Comparison of ENCODE assay signal across 15 cellular contexts in genomic region chr2:119432882-119433522, GRCh38. TPM values are rescaled to one million over a fixed set of nuclear protein-coding genes. Genes with fewer than 3 reads are reported as not detected.
A peak's percentile ranks its signal among the peaks of the same experiment; 100 is the strongest.
DNase-seq lines count a peak whose midpoint lies in the region; ATAC-seq, FAIRE-seq and TF ChIP-seq lines count a peak whose summit lies in the region.
"Had no signal": no experiment of that assay in that cellular context is flagged by ENCODE, and none has a peak within 500 bp of the region (broad histone marks: within the 10 kb centered on the region; RNA-seq: fewer than 3 reads in every experiment).

No MANE protein-coding gene starts in this region.

- TF ChIP-seq CTCF in glutamatergic neuron (IDR thresholded peaks at IDR 0.05; ENCODE audit: partially characterized antibody, unreplicated experiment) (no peak), neural crest cell (conservative IDR thresholded peaks at IDR 0.05) (no peak), upper lobe of right lung (IDR thresholded peaks at IDR 0.05) (no peak), tibial nerve (IDR thresholded peaks at IDR 0.05) (no peak)

- no peak overlapping the region for H3K4me3 Mint-ChIP-seq in activated CD8-positive, alpha-beta memory T cell treated with anti-CD3 and anti-CD28 coated beads, Interleukin-2, amount 10 ng/mL, durations not matched to agents 7 days and 5 days
- H3K4me3 Mint-ChIP-seq in glutamatergic neuron (ENCODE audit: unreplicated experiment) (peak overlapping the region; percentile 42), neural crest cell (peak overlapping the region; percentile 86)

- no peaks in the 10 kb centered on the region for H3K9me3 ChIP-seq in upper lobe of right lung
- no peaks in the 10 kb centered on the region for H3K9me3 ChIP-seq in tibial nerve

- no peak for TF ChIP-seq EP300 in tibial nerve (IDR thresholded peaks at IDR 0.05)

- H3K36me3 ChIP-seq in upper lobe of right lung (no peaks in the 10 kb centered on the region), tibial nerve (peaks cover 0 to 9% (median 0%) of the 10 kb centered on the region in 3 donors)

- ATAC-seq in activated CD8-positive, alpha-beta memory T cell treated with anti-CD3 and anti-CD28 coated beads, Interleukin-2, amount 10 ng/mL, durations not matched to agents 7 days and 5 days, result no peak
- ATAC-seq in upper lobe of right lung, result no peak
- ATAC-seq: K562 had no signal

- H3K27me3 ChIP-seq in upper lobe of right lung (no peaks in the 10 kb centered on the region), tibial nerve (no peaks in the 10 kb centered on the region)

- 94% methylated on average over 17 of the region's 17 CpGs for WGBS in tibial nerve, 2 donors

- peak overlapping the region; percentile 70 for H3K4me3 ChIP-seq in upper lobe of right lung
- peak overlapping the region in 2 of 4 donors; percentile 54 to 67 for H3K4me3 ChIP-seq in tibial nerve

- FAIRE-seq in HTR-8/SVneo (lab: Jason Lieb, UNC), result no peak
- FAIRE-seq: bronchial epithelial cell, D721Med, K562, keratinocyte had no signal

- no peaks in the 10 kb centered on the region for H3K9me3 Mint-ChIP-seq in activated CD8-positive, alpha-beta memory T cell treated with anti-CD3 and anti-CD28 coated beads, Interleukin-2, amount 10 ng/mL, durations not matched to agents 7 days and 5 days (ENCODE audit: low read depth)
- H3K9me3 Mint-ChIP-seq in glutamatergic neuron (ENCODE audit: unreplicated experiment) (peaks cover 9% of the 10 kb centered on the region), neural crest cell (no peaks in the 10 kb centered on the region)
- H3K9me3 Mint-ChIP-seq: stimulated activated naive CD8-positive, alpha-beta T cell treated with anti-CD3 and anti-CD28 coated beads, Interleukin-15, Interleukin-2, amounts not matched to agents 100 ng/mL and 50 ng/mL, for 24 hours had no signal

- H3K4me1 Mint-ChIP-seq in activated CD8-positive, alpha-beta memory T cell treated with anti-CD3 and anti-CD28 coated beads, Interleukin-2, amount 10 ng/mL, durations not matched to agents 7 days and 5 days, result peaks cover 3% of the 10 kb centered on the region
- H3K4me1 Mint-ChIP-seq in glutamatergic neuron (ENCODE audit: low read depth, unreplicated experiment) (no peaks in the 10 kb centered on the region), neural crest cell (peaks cover 46% of the 10 kb centered on the region)

- TF ChIP-seq POLR2A in tibial nerve (IDR thresholded peaks at IDR 0.05), result no peak

- peaks cover 49% of the 10 kb centered on the region for H3K4me1 ChIP-seq in upper lobe of right lung
- H3K4me1 ChIP-seq in tibial nerve, result peaks cover 0 to 46% (median 8%) of the 10 kb centered on the region in 4 donors

- DNase-seq in activated CD8-positive, alpha-beta memory T cell treated with anti-CD3 and anti-CD28 coated beads for 24 hours, result peak; percentile 43
- DNase-seq in activated CD8-positive, alpha-beta memory T cell treated with anti-CD3 and anti-CD28 coated beads, Interleukin-2, amount 10 ng/mL, durations not matched to agents 7 days and 5 days, result no peak
- DNase-seq in glutamatergic neuron, result no peak
- no peak for DNase-seq in neural crest cell (ENCODE audit: low read depth, low spot score)
- DNase-seq in upper lobe of right lung, result no peak
- DNase-seq in KG1 (lab: John Stamatoyannopoulos, UW), result no peak
- DNase-seq in tibial nerve (ENCODE audit: low spot score in 2 of 2), result no peak
- no peak for DNase-seq in HTR-8/SVneo (ENCODE audit: insufficient read length, low spot score)
- DNase-seq: 8988T, NCI-H1694 had no signal

- H3K27ac ChIP-seq in upper lobe of right lung (peak overlapping the region; percentile 84), tibial nerve (peak overlapping the region in 2 of 4 donors; percentile 76 to 79)

- H3K27me3 Mint-ChIP-seq in activated CD8-positive, alpha-beta memory T cell treated with anti-CD3 and anti-CD28 coated beads, Interleukin-2, amount 10 ng/mL, durations not matched to agents 7 days and 5 days, result peaks cover 50% of the 10 kb centered on the region
- peaks cover 22% of the 10 kb centered on the region for H3K27me3 Mint-ChIP-seq in glutamatergic neuron (ENCODE audit: unreplicated experiment)
- H3K27me3 Mint-ChIP-seq in neural crest cell (ENCODE audit: low read depth), result peaks cover 28% of the 10 kb centered on the region

- H3K27ac Mint-ChIP-seq in activated CD8-positive, alpha-beta memory T cell treated with anti-CD3 and anti-CD28 coated beads, Interleukin-2, amount 10 ng/mL, durations not matched to agents 7 days and 5 days, result no peak overlapping the region
- no peak overlapping the region for H3K27ac Mint-ChIP-seq in glutamatergic neuron (ENCODE audit: unreplicated experiment)
- no peak overlapping the region for H3K27ac Mint-ChIP-seq in neural crest cell (ENCODE audit: unreplicated experiment)
- H3K27ac Mint-ChIP-seq: stimulated activated naive CD8-positive, alpha-beta T cell treated with anti-CD3 and anti-CD28 coated beads, Interleukin-15, Interleukin-2, amounts not matched to agents 100 ng/mL and 50 ng/mL, for 24 hours had no signal

- no peaks in the 10 kb centered on the region for H3K36me3 Mint-ChIP-seq in activated CD8-positive, alpha-beta memory T cell treated with anti-CD3 and anti-CD28 coated beads, Interleukin-2, amount 10 ng/mL, durations not matched to agents 7 days and 5 days
- H3K36me3 Mint-ChIP-seq in glutamatergic neuron (ENCODE audit: unreplicated experiment) (no peaks in the 10 kb centered on the region), neural crest cell (ENCODE audit: low read depth) (no peaks in the 10 kb centered on the region)

- intact Hi-C loops in upper lobe of right lung (cut with DNase I), result no loop called here

- CTCF ChIA-PET in activated CD8-positive, alpha-beta memory T cell treated with anti-CD3 and anti-CD28 coated beads, Interleukin-2, amount 10 ng/mL, durations not matched to agents 7 days and 5 days (lab: Charles Lee), result no interaction called here

RNA-seq across cellular contexts. Expression of gene TMEM37, which starts 1.3 kb away (rescaled TPM):
- total RNA-seq in activated CD8-positive, alpha-beta memory T cell treated with anti-CD3 and anti-CD28 coated beads, Interleukin-2, amount 10 ng/mL, durations not matched to agents 7 days and 5 days, result not detected
- total RNA-seq in glutamatergic neuron (ENCODE audit: unreplicated experiment) (not detected), neural crest cell (4.7 and 5.3 TPM in 2 replicates), upper lobe of right lung (23.8 TPM), tibial nerve (10 to 100 TPM in 2 of 4 donors, 1 to 10 TPM in 2; 3.7 to 15.3 (median 8.8) TPM)
- total RNA-seq: bronchial epithelial cell had no signal
